28 cellular contexts compared by ENCODE assay signal in the genomic region with DNA sequence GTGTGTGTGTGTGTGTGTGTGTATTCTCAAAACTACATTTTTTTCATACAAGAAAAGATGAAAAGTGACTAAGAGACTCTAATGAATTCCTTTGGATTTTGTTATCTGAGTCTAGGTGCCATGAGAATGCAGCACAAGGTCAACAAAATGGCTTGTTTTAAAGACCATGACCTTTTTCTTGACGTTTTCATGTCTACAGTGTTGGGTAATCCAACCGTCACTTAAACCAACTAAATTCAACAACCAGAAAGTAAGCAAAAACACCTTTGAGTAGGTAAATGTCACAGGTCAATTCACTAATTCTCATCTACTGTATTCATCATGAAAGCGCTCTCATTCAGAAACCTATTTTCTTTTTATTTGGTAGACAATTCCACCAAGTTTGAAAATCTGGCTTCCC. TPM values are rescaled to one million over a fixed set of nuclear protein-coding genes. Genes with fewer than 3 reads are reported as not detected.
"Had no signal": no experiment of that assay in that cellular context is flagged by ENCODE, and none has a peak within 500 bp of the region (broad histone marks: within the 10 kb centered on the region; RNA-seq: fewer than 3 reads in every experiment).

No MANE protein-coding gene starts in this region.

- H3K4me1 ChIP-seq: parathyroid adenoma had no signal

- H3K9me3 Mint-ChIP-seq: activated CD8-positive, alpha-beta T cell treated with anti-CD3 and anti-CD28 coated beads for 36 hours; activated T-cell treated with anti-CD3 and anti-CD28 coated beads, Interleukin-2, amount 50 U/mL, for 4 hours; activated T-helper 17 cell treated with anti-CD3 and anti-CD28 coated beads, Interleukin-2, amount 50 U/mL, for 72 hours; central memory CD8-positive, alpha-beta T cell; T-helper 1 cell treated with Interleukin-12 subunit alpha and Interleukin-12 subunit beta and Interleukin-4 antibody, amounts not matched to agents 30 μg/mL and 1 μg/mL, for 36 hours had no signal

- FAIRE-seq: bronchial epithelial cell, colon, endometrium, frontal cortex, keratinocyte had no signal

- H3K4me3 Mint-ChIP-seq: activated CD4-positive, alpha-beta T cell treated with anti-CD3 and anti-CD28 coated beads, Interleukin-2, amount 10 ng/mL, durations not matched to agents 7 days and 5 days; activated CD8-positive, alpha-beta T cell treated with anti-CD3 and anti-CD28 coated beads for 36 hours; activated T-cell treated with anti-CD3 and anti-CD28 coated beads, Interleukin-2, amount 50 U/mL, for 4 hours; activated T-helper 17 cell treated with anti-CD3 and anti-CD28 coated beads, Interleukin-2, amount 50 U/mL, for 72 hours; central memory CD8-positive, alpha-beta T cell; T-helper 1 cell treated with Interleukin-12 subunit alpha and Interleukin-12 subunit beta and Interleukin-4 antibody, amounts not matched to agents 30 μg/mL and 1 μg/mL, for 36 hours had no signal

- H3K27ac ChIP-seq: epithelial cell of prostate, parathyroid adenoma, right atrium auricular region, tibial nerve had no signal

- H3K36me3 ChIP-seq: right atrium auricular region had no signal

- H3K9me3 ChIP-seq: right atrium auricular region, tibial nerve had no signal

- H3K27me3 ChIP-seq: right atrium auricular region, tibial nerve had no signal

- H3K4me1 Mint-ChIP-seq: activated T-helper 17 cell treated with anti-CD3 and anti-CD28 coated beads, Interleukin-2, amount 50 U/mL, for 72 hours had no signal

- H3K9ac ChIP-seq: parathyroid adenoma had no signal

- H2AFZ ChIP-seq: parathyroid adenoma had no signal

- H3K27ac Mint-ChIP-seq: activated CD4-positive, alpha-beta T cell treated with anti-CD3 and anti-CD28 coated beads, Interleukin-2, amount 10 ng/mL, durations not matched to agents 7 days and 5 days; activated CD8-positive, alpha-beta T cell treated with anti-CD3 and anti-CD28 coated beads for 36 hours; activated T-helper 17 cell treated with anti-CD3 and anti-CD28 coated beads, Interleukin-2, amount 50 U/mL, for 72 hours; T-helper 1 cell treated with Interleukin-12 subunit alpha and Interleukin-12 subunit beta and Interleukin-4 antibody, amounts not matched to agents 30 μg/mL and 1 μg/mL, for 36 hours had no signal

- DNase-seq: activated CD4-positive, alpha-beta T cell treated with anti-CD3 and anti-CD28 coated beads for 1 hour; activated CD4-positive, alpha-beta T cell treated with anti-CD3 and anti-CD28 coated beads, Interleukin-2, amount 10 ng/mL, durations not matched to agents 7 days and 5 days; activated CD8-positive, alpha-beta T cell treated with anti-CD3 and anti-CD28 coated beads for 36 hours; activated gamma-delta T cell treated with Interleukin-2 at 50 U/mL for 16 hours; activated naive CD4-positive, alpha-beta T cell treated with anti-CD3 and anti-CD28 coated beads, Interleukin-2, amount 50 U/mL, for 16 hours; activated T-cell treated with anti-CD3 and anti-CD28 coated beads, Interleukin-2, amount 50 U/mL, for 4 hours; amygdala; dermis blood vessel endothelial cell; effector CD4-positive, alpha-beta T cell; hippocampal formation; left cardiac atrium; left ventricle myocardium superior; nucleus accumbens; stimulated activated naive CD4-positive, alpha-beta T cell; SW 1271; T1000 had no signal

- H3K4me3 ChIP-seq: right atrium auricular region, tibial nerve had no signal

- ATAC-seq: activated CD8-positive, alpha-beta T cell treated with anti-CD3 and anti-CD28 coated beads for 36 hours; activated T-cell treated with anti-CD3 and anti-CD28 coated beads, Interleukin-2, amount 50 U/mL, for 4 hours; activated T-helper 17 cell treated with anti-CD3 and anti-CD28 coated beads, Interleukin-2, amount 50 U/mL, for 72 hours; left cardiac atrium; left ventricle myocardium superior had no signal

RNA-seq across cellular contexts. Expression of a gene that starts 3.1 kb away (rescaled TPM):
- total RNA-seq: activated CD4-positive, alpha-beta T cell treated with anti-CD3 and anti-CD28 coated beads, Interleukin-2, amount 10 ng/mL, durations not matched to agents 7 days and 5 days had no signal
